1 cellular context compared by ENCODE assay signal in the genomic region with DNA sequence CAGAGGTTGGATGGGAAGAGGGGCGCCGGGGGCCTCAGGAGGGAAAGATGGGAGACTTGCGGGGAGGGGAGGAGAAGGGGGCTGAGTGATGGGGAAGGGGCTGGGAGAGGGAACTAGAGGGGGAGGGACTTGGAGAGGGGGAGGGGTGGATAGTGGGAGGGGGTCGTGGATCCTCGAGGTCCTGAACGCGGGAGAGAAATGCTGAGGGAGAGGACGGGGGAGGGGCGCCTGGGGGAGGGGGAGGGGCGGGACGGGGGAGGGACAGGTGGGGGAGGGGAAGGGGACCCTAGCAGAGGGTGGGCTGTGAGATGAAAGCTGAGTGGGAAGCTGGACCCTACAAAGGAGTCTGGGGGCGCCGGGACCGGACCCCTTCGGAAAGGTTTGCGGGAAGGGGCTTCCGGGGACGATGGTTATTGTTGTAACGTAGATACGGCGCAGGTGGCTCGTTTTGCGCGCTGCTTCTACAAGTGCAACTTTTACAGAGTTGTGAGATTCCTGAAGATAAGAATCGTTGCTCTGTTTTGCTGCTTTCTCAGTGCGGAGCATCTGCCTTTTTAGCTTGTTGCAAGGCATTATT.
TF ChIP-seq lines count a peak whose summit lies in the region.

No MANE protein-coding gene starts in this region.

TF ChIP-seq in H1, 55 proteins besides CTCF, POLR2A, EP300 and RAD21:
- TF ChIP-seq SUZ12 (IDR thresholded peaks at IDR 0.05; ENCODE audit: low read length): no peak
- 0 out of 2 replicates have a peak, but pooled peaks have one; percentile 33 for TF ChIP-seq PHF8 (conservative IDR thresholded peaks at IDR 0.05; ENCODE audit: low read depth, low read length)
TF ChIP-seq in H1: peak in this region for 1.
